Comparison of ENCODE assay signal across 24 cellular contexts in genomic region chr2:88537640-88538039, GRCh38.
DNase-seq lines count a peak whose midpoint lies in the region; ATAC-seq and TF ChIP-seq lines count a peak whose summit lies in the region.
"Had no signal": no experiment of that assay in that cellular context is flagged by ENCODE, and none has a peak within 500 bp of the region (broad histone marks: within the 10 kb centered on the region; RNA-seq: fewer than 3 reads in every experiment).

No MANE protein-coding gene starts in this region.

- no peak overlapping the region for H3K23ac ChIP-seq in trophoblast cell (ENCODE audit: low read length)

- no peak overlapping the region for H3K4me3 ChIP-seq in right atrium auricular region
- H3K4me3 ChIP-seq in heart right ventricle: no peak overlapping the region
- H3K4me3 ChIP-seq in trophoblast cell (ENCODE audit: low read depth, low read length): no peak overlapping the region

- H3K36me3 ChIP-seq in right atrium auricular region (no peaks in the 10 kb centered on the region), heart right ventricle (no peaks in the 10 kb centered on the region), trophoblast cell (ENCODE audit: control insufficient read depth in 1 of 2, insufficient read depth in 2 of 2, low read length in 2 of 2) (no peaks in the 10 kb centered on the region)
- H3K36me3 ChIP-seq: BE2C had no signal

- H3K9me3 Mint-ChIP-seq in WTC11: peaks cover 23% of the 10 kb centered on the region
- H3K9me3 Mint-ChIP-seq in activated CD4-positive, alpha-beta T cell treated with anti-CD3 and anti-CD28 coated beads for 36 hours (ENCODE audit: low read depth): no peaks in the 10 kb centered on the region

- intact Hi-C loops in heart right ventricle (cut with DNase I): no loop called here
- intact Hi-C loops in activated CD4-positive, alpha-beta T cell treated with anti-CD3 and anti-CD28 coated beads for 36 hours (cut with DNase I, micrococcal nuclease): no loop called here

- peak overlapping the region; percentile 21 for H2BK5ac ChIP-seq in trophoblast cell (ENCODE audit: low read depth, low read length, poor library complexity)

- peak overlapping the region; percentile 17 for H4K8ac ChIP-seq in trophoblast cell (ENCODE audit: low read depth, low read length)

- DNase-seq in right atrium auricular region (ENCODE audit: low spot score): peak; percentile 13
- no peak for DNase-seq in heart right ventricle
- peak; percentile 34 for DNase-seq in WTC11 (ENCODE audit: low spot score)
- DNase-seq in iPS-NIHi11 (ENCODE audit: low spot score): peak; percentile 29
- no peak for DNase-seq in trophoblast cell
- no peak for DNase-seq in activated CD4-positive, alpha-beta T cell treated with anti-CD3 and anti-CD28 coated beads for 36 hours
- DNase-seq in activated CD4-positive, alpha-beta T cell treated with anti-CD3 and anti-CD28 coated beads, Interleukin-2, amount 50 U/mL, for 1 hour: no peak
- DNase-seq: BE2C; DMS53; EL; GF-D8; NCI-H1092; NCI-H1436; NCI-H187 treated with DMSO at 0.1 percent for 48 hours; NCI-H2227 treated with DMSO at 0.1 percent for 48 hours; NCI-H510A treated with DMSO at 0.1 percent for 48 hours; NCI-H774; NK-92 treated with Interleukin-12 subunit alpha and Interleukin-12 subunit beta, amount 100 ng/mL, for 24 hours; SIG-M5; SK-N-SH had no signal

- POLR2A ChIA-PET in WTC11 (lab: Charles Lee): interaction anchor here (0.5 to 1.0 kb wide), 2 partner anchors 74 to 338 kb away, joined by 3 read pairs; no protein-coding TSS in a partner anchor
- POLR2A ChIA-PET in activated CD4-positive, alpha-beta T cell treated with anti-CD3 and anti-CD28 coated beads for 36 hours (lab: Charles Lee): no interaction called here

- no peak overlapping the region for H3K4me3 Mint-ChIP-seq in WTC11
- H3K4me3 Mint-ChIP-seq in activated CD4-positive, alpha-beta T cell treated with anti-CD3 and anti-CD28 coated beads for 36 hours: no peak overlapping the region

- H3K4me1 ChIP-seq in right atrium auricular region (no peaks in the 10 kb centered on the region), heart right ventricle (no peaks in the 10 kb centered on the region), trophoblast cell (ENCODE audit: control insufficient read depth in 1 of 2, insufficient read depth in 2 of 2, low read length in 2 of 2) (peaks cover 0 to 4% of the 10 kb centered on the region in 2 experiments)
- H3K4me1 ChIP-seq: BE2C had no signal

- peak overlapping the region; percentile 91 for H3K27ac Mint-ChIP-seq in WTC11
- no peak overlapping the region for H3K27ac Mint-ChIP-seq in activated CD4-positive, alpha-beta T cell treated with anti-CD3 and anti-CD28 coated beads for 36 hours

- peak overlapping the region; percentile 91 for H2BK120ac ChIP-seq in trophoblast cell (ENCODE audit: insufficient read depth, low read length, poor library complexity)

- no peak overlapping the region for H3K9ac ChIP-seq in trophoblast cell (ENCODE audit: low read length)
- H3K9ac ChIP-seq: SK-N-SH had no signal

- H3K36me3 Mint-ChIP-seq in WTC11: peaks cover 22% of the 10 kb centered on the region
- no peaks in the 10 kb centered on the region for H3K36me3 Mint-ChIP-seq in activated CD4-positive, alpha-beta T cell treated with anti-CD3 and anti-CD28 coated beads for 36 hours (ENCODE audit: low read depth)

- no peak for TF ChIP-seq POLR2A in GM18505 (IDR thresholded peaks at IDR 0.05; ENCODE audit: borderline replicate concordance, extremely low read depth, insufficient read depth, insufficient read length)

- no peaks in the 10 kb centered on the region for H3K79me2 ChIP-seq in trophoblast cell (ENCODE audit: control insufficient read depth, insufficient read depth, low read length, poor library complexity)

- no peak overlapping the region for H3K27ac ChIP-seq in right atrium auricular region
- H3K27ac ChIP-seq in heart right ventricle: no peak overlapping the region
- H3K27ac ChIP-seq in trophoblast cell (ENCODE audit: low read depth, low read length): no peak overlapping the region

- peaks cover 8% of the 10 kb centered on the region for H3K79me1 ChIP-seq in trophoblast cell (ENCODE audit: low read length)

- TF ChIP-seq CTCF in right atrium auricular region (IDR thresholded peaks at IDR 0.05): no peak
- no peak for TF ChIP-seq CTCF in heart right ventricle (IDR thresholded peaks at IDR 0.05)
- no peak for TF ChIP-seq CTCF in WTC11 (IDR thresholded peaks at IDR 0.05)

- H3K4me2 ChIP-seq in trophoblast cell (ENCODE audit: low read length): no peak overlapping the region
- H3K4me2 ChIP-seq: SK-N-SH had no signal

- peaks cover 31% of the 10 kb centered on the region for H3K4me1 Mint-ChIP-seq in WTC11
- H3K4me1 Mint-ChIP-seq in activated CD4-positive, alpha-beta T cell treated with anti-CD3 and anti-CD28 coated beads for 36 hours: no peaks in the 10 kb centered on the region

- H4K91ac ChIP-seq in trophoblast cell (ENCODE audit: low read depth, low read length): peak overlapping the region; percentile 92

- H3K9me3 ChIP-seq in right atrium auricular region (no peaks in the 10 kb centered on the region), heart right ventricle (no peaks in the 10 kb centered on the region), trophoblast cell (ENCODE audit: insufficient read depth, low read depth, low read length) (peaks cover 2% of the 10 kb centered on the region)
- H3K9me3 ChIP-seq: BE2C, SK-N-SH had no signal

- whole genome bisulfite sequencing in heart right ventricle, 2 donors: 50 to 55% methylated on average over 6 of the region's 6 CpGs
- WGBS in trophoblast cell (ENCODE audit: extremely low coverage, insufficient coverage, insufficient read length): no CpG with 5 or more reads among the region's 6 CpGs

- peak overlapping the region; percentile 58 for H3K4ac ChIP-seq in trophoblast cell (ENCODE audit: low read depth, low read length)

- no peak overlapping the region for H4K12ac ChIP-seq in trophoblast cell (ENCODE audit: low read depth, low read length)

- H3K14ac ChIP-seq in trophoblast cell (ENCODE audit: low read length): peak overlapping the region; percentile 68

- no peak overlapping the region for H2AFZ ChIP-seq in trophoblast cell (ENCODE audit: insufficient read depth, low read length, poor library complexity)

- peak overlapping the region; percentile 57 for H3K18ac ChIP-seq in trophoblast cell (ENCODE audit: low read length)

- no peak overlapping the region for H2AK5ac ChIP-seq in trophoblast cell (ENCODE audit: low read length)

- H3K27me3 Mint-ChIP-seq in WTC11 (ENCODE audit: low read depth): no peaks in the 10 kb centered on the region; the same call in 1 of the 2 replicates
- H3K27me3 Mint-ChIP-seq in activated CD4-positive, alpha-beta T cell treated with anti-CD3 and anti-CD28 coated beads for 36 hours: peaks cover 16% of the 10 kb centered on the region

- no peak for ATAC-seq in heart right ventricle
- peak; percentile 65 for ATAC-seq in WTC11
- ATAC-seq in activated CD4-positive, alpha-beta T cell treated with anti-CD3 and anti-CD28 coated beads for 36 hours: no peak
- no peak for ATAC-seq in GM18505 (IDR thresholded peaks at IDR 0.05; ENCODE audit: unreplicated experiment)
- ATAC-seq: HCT116, HepG2, Panc1 had no signal

- CTCF ChIA-PET in WTC11 (lab: Charles Lee): interaction anchor here (1.1 to 1.5 kb wide), 2 partner anchors 14 to 48 kb away, joined by 3 read pairs; no protein-coding TSS in a partner anchor
- CTCF ChIA-PET in activated CD4-positive, alpha-beta T cell treated with anti-CD3 and anti-CD28 coated beads for 36 hours (lab: Charles Lee): no interaction called here

- peak overlapping the region; percentile 90 for H2BK12ac ChIP-seq in trophoblast cell (ENCODE audit: low read length)

- H3K27me3 ChIP-seq in right atrium auricular region (no peaks in the 10 kb centered on the region), heart right ventricle (peaks cover 0 to 23% (median 4%) of the 10 kb centered on the region in 7 donors), trophoblast cell (ENCODE audit: insufficient read depth, low read length) (no peaks in the 10 kb centered on the region)
- H3K27me3 ChIP-seq: BE2C had no signal

TF ChIP-seq in WTC11, 78 proteins besides CTCF, POLR2A, EP300 and RAD21:
- TF ChIP-seq NFYB (CRISPR knock-in tag; conservative IDR thresholded peaks at IDR 0.05; ENCODE audit: low read depth) (no peak), GRHL2 (CRISPR knock-in tag; IDR thresholded peaks at IDR 0.05; ENCODE audit: insufficient replicate concordance, severe bottlenecking) (no peak), PRRX2 (CRISPR knock-in tag; IDR thresholded peaks at IDR 0.05) (no peak), ZNF425 (CRISPR knock-in tag; conservative IDR thresholded peaks at IDR 0.05) (no peak), RORB (CRISPR knock-in tag; IDR thresholded peaks at IDR 0.05) (no peak), EMX1 (CRISPR knock-in tag; IDR thresholded peaks at IDR 0.05) (no peak), USF2 (CRISPR knock-in tag; IDR thresholded peaks at IDR 0.05) (0 out of 2 replicates have a peak, but pooled peaks have one; percentile 23), FOXP1 (CRISPR knock-in tag; IDR thresholded peaks at IDR 0.05; ENCODE audit: borderline replicate concordance) (no peak), IRF2 (CRISPR knock-in tag; IDR thresholded peaks at IDR 0.05; ENCODE audit: borderline replicate concordance, low read depth) (no peak)
TF ChIP-seq in WTC11: peak in this region for 1.

Comparison
In these comparisons a context has a peak if more than half of its experiments do, and no peak if none do; other contexts are left out.
1. DNase-seq: peak in right atrium auricular region (single experiment), WTC11 (single experiment) and iPS-NIHi11 (single experiment); none in heart right ventricle (0 of 2), trophoblast cell (0 of 2), activated CD4-positive, alpha-beta T cell treated with anti-CD3 and anti-CD28 coated beads for 36 hours (single experiment) and activated CD4-positive, alpha-beta T cell treated with anti-CD3 and anti-CD28 coated beads, Interleukin-2, amount 50 U/mL, for 1 hour (single experiment).